In genomic region chr1:167165948-167166702, GRCh38 we compare ENCODE assay signal across 10 cellular contexts. TPM values are rescaled to one million over a fixed set of nuclear protein-coding genes. Genes with fewer than 3 reads are reported as not detected.
A peak's percentile ranks its signal among the peaks of the same experiment; 100 is the strongest.
DNase-seq lines count a peak whose midpoint lies in the region; FAIRE-seq and TF ChIP-seq lines count a peak whose summit lies in the region.
"Had no signal": no experiment of that assay in that cellular context is flagged by ENCODE, and none has a peak within 500 bp of the region (broad histone marks: within the 10 kb centered on the region; RNA-seq: fewer than 3 reads in every experiment).

No MANE protein-coding gene starts in this region.

- TF ChIP-seq POLR2A in vagina (IDR thresholded peaks at IDR 0.05) = no peak

- H3K4me3 ChIP-seq in iPS-20b (ENCODE audit: low read length) (peak overlapping the region; percentile 60), small intestine (ENCODE audit: low read depth in 1 of 2, low read length in 2 of 2) (no peak overlapping the region), vagina (no peak overlapping the region)
- H3K4me3 ChIP-seq: gastrocnemius medialis had no signal

- peak; percentile 34 for DNase-seq in HTR-8/SVneo (ENCODE audit: insufficient read length, low spot score)
- peak; percentile 94 for DNase-seq in SK-N-DZ (ENCODE audit: low spot score)
- peak; percentile 42 for DNase-seq in small intestine
- no peak for DNase-seq in pons (ENCODE audit: low spot score)
- no peak for DNase-seq in cortex of kidney (lab: John Stamatoyannopoulos, UW)
- no peak for DNase-seq in vagina (ENCODE audit: extremely low spot score in 2 of 2)
- DNase-seq: activated T-cell treated with anti-CD3 and anti-CD28 coated beads, Interleukin-2, amount 50 U/mL, for 1 hour; DMS53; gastrocnemius medialis had no signal

- peak overlapping the region; percentile 64 for H3K27ac ChIP-seq in iPS-20b (ENCODE audit: low read length)
- H3K27ac ChIP-seq in small intestine (ENCODE audit: low read depth in 1 of 2, low read length in 1 of 2) = no peak overlapping the region
- no peak overlapping the region for H3K27ac ChIP-seq in vagina
- H3K27ac ChIP-seq: gastrocnemius medialis had no signal

- H3K27me3 ChIP-seq in iPS-20b (ENCODE audit: insufficient read depth, low read length) = no peaks in the 10 kb centered on the region
- H3K27me3 ChIP-seq in small intestine (ENCODE audit: control insufficient read depth in 2 of 2, insufficient read depth in 2 of 2, low read length in 2 of 2) = no peaks in the 10 kb centered on the region
- no peaks in the 10 kb centered on the region for H3K27me3 ChIP-seq in vagina
- H3K27me3 ChIP-seq: gastrocnemius medialis had no signal

- 16 to 38% (median 29%) methylated on average over 14 of the region's 14 CpGs for WGBS in small intestine, 3 donors

- no peaks in the 10 kb centered on the region for H3K36me3 ChIP-seq in iPS-20b (ENCODE audit: insufficient read depth, low read depth, low read length)
- no peaks in the 10 kb centered on the region for H3K36me3 ChIP-seq in small intestine (ENCODE audit: control insufficient read depth in 2 of 2, insufficient read depth in 2 of 2, low read length in 2 of 2)
- H3K36me3 ChIP-seq in vagina = no peaks in the 10 kb centered on the region
- H3K36me3 ChIP-seq: gastrocnemius medialis had no signal

- TF ChIP-seq CTCF in vagina (IDR thresholded peaks at IDR 0.05) = no peak

- intact Hi-C loops in vagina (cut with DNase I) = no loop called here

- peak overlapping the region; percentile 65; the same call in 1 of the 2 replicates for H3K9ac ChIP-seq in iPS-20b (ENCODE audit: low read depth, low read length)

- FAIRE-seq in HTR-8/SVneo (lab: Jason Lieb, UNC) = peak; percentile 51
- no peak for FAIRE-seq in small intestine (lab: Jason Lieb, UNC)

- peaks cover 37% of the 10 kb centered on the region for H3K4me1 ChIP-seq in iPS-20b (ENCODE audit: insufficient read depth, low read length)
- peaks cover 0 to 8% of the 10 kb centered on the region in 2 donors for H3K4me1 ChIP-seq in small intestine (ENCODE audit: control insufficient read depth in 2 of 2, insufficient read depth in 1 of 2, low read depth in 1 of 2, low read length in 1 of 2)
- H3K4me1 ChIP-seq in vagina = no peaks in the 10 kb centered on the region

- H3K9me3 ChIP-seq in iPS-20b (ENCODE audit: insufficient read depth, low read depth, low read length) (no peaks in the 10 kb centered on the region), small intestine (ENCODE audit: control insufficient read depth, low read depth) (no peaks in the 10 kb centered on the region), vagina (no peaks in the 10 kb centered on the region)
- H3K9me3 ChIP-seq: gastrocnemius medialis had no signal

RNA-seq across cellular contexts. Expression of gene POU2F1, which starts 54.6 kb away (rescaled TPM):
- 9.5 and 11.5 TPM in 2 replicates for polyA plus RNA-seq in SK-N-DZ (2014; cell fraction: cytosol; rRNA removed)
- polyA plus RNA-seq in SK-N-DZ (2014; cell fraction: nucleus; rRNA removed) = 5.9 and 9.3 TPM in 2 replicates
- 1 to 10 TPM in 2 of 3 donors, under 1 TPM in 1; 0.81 to 3.3 (median 1.3) TPM for polyA plus RNA-seq in small intestine
- total RNA-seq in vagina = 10.8 TPM

Comparison
In these comparisons a context has a peak if more than half of its experiments do, and no peak if none do; other contexts are left out.
1. DNase-seq: peak in HTR-8/SVneo (single experiment), SK-N-DZ (single experiment) and small intestine (single experiment); none in pons (single experiment), cortex of kidney (single experiment) and vagina (0 of 2).